8 cellular contexts compared by ENCODE assay signal in the genomic region with DNA sequence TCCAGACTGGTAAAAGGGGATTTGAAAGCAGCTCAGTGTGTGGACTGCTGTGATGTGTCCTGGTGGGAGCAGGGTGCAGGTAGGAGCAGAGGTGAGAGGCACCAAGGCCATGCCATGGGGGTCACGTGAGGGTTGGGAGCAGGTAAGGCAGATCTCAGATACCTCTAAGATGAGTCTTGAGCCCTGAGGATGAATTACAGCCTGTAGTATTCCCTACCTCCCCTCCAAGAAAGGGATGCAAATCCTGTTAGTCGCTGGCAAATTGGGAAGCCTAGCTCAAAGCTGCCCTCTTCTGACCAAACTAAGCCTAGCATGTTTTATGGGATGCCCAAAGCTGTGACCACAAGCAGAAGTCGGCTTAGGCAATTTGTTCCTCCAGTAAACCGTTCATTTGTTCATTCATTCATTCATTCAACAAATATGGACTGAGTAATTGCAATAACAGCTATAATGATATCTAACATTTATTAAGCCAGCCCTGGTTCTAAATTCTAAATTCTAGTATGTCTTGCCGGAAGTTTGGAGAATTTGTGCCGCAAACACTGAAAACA. TPM values are rescaled to one million over a fixed set of nuclear protein-coding genes. Genes with fewer than 3 reads are reported as not detected.
DNase-seq lines count a peak whose midpoint lies in the region; ATAC-seq and TF ChIP-seq lines count a peak whose summit lies in the region.

No MANE protein-coding gene starts in this region.

- peak overlapping the region in 2 of 3 donors; percentile 12 to 90 for H3K27ac Mint-ChIP-seq in CD4-positive, CD25-positive, alpha-beta regulatory T cell
- peak overlapping the region; percentile 73 to 85 (median 74) for H3K27ac Mint-ChIP-seq in H9
- H3K27ac Mint-ChIP-seq in memory B cell: no peak overlapping the region

- H3K27me3 ChIP-seq in CD4-positive, CD25-positive, alpha-beta regulatory T cell (ENCODE audit: control insufficient read depth, insufficient read depth, low read length): no peaks in the 10 kb centered on the region
- no peaks in the 10 kb centered on the region for H3K27me3 ChIP-seq in H9 (ENCODE audit: insufficient read depth, low read length)
- no peaks in the 10 kb centered on the region for H3K27me3 ChIP-seq in effector memory CD4-positive, alpha-beta T cell (replicated peaks; ENCODE audit: control insufficient read depth, insufficient read depth, low read length, poor library complexity, severe bottlenecking)
- H3K27me3 ChIP-seq in thoracic aorta (replicated peaks; ENCODE audit: insufficient read depth): no peaks in the 10 kb centered on the region

- no peak overlapping the region for H2AK5ac ChIP-seq in H9 (ENCODE audit: insufficient read length, low read length)

- peaks cover 24% of the 10 kb centered on the region for H3K27me3 Mint-ChIP-seq in CD4-positive, CD25-positive, alpha-beta regulatory T cell
- H3K27me3 Mint-ChIP-seq in H9 (ENCODE audit: low read depth): peaks cover 10% of the 10 kb centered on the region
- peaks cover 9% of the 10 kb centered on the region for H3K27me3 Mint-ChIP-seq in memory B cell

- no peak overlapping the region for H3K23ac ChIP-seq in H9 (ENCODE audit: insufficient read length, low read depth, low read length)

- no peak overlapping the region for H4K8ac ChIP-seq in H9 (replicated peaks; ENCODE audit: insufficient read length, low read depth, low read length)

- peaks cover 7% of the 10 kb centered on the region; the same call in 1 of the 2 replicates for H3K79me2 ChIP-seq in H9 (ENCODE audit: insufficient read depth, low read length)

- no peak overlapping the region for H3K14ac ChIP-seq in H9 (ENCODE audit: insufficient read depth, low read length)

- H2BK15ac ChIP-seq in H9 (ENCODE audit: low read depth, low read length): no peak overlapping the region

- no peaks in the 10 kb centered on the region for H3K9me3 ChIP-seq in CD4-positive, CD25-positive, alpha-beta regulatory T cell (ENCODE audit: control insufficient read depth in 2 of 2, low read length in 2 of 2)
- H3K9me3 ChIP-seq in H9 (ENCODE audit: control insufficient read depth, low read depth, low read length): no peaks in the 10 kb centered on the region
- H3K9me3 ChIP-seq in effector memory CD4-positive, alpha-beta T cell (ENCODE audit: control insufficient read depth, low read length): no peaks in the 10 kb centered on the region
- H3K9me3 ChIP-seq in thoracic aorta: no peaks in the 10 kb centered on the region

- no peak overlapping the region for H3K9ac ChIP-seq in H9 (ENCODE audit: extremely low read depth, insufficient read length, low read length)

- H3K9me3 Mint-ChIP-seq in CD4-positive, CD25-positive, alpha-beta regulatory T cell: no peaks in the 10 kb centered on the region
- peaks cover 0 to 5% of the 10 kb centered on the region in 2 experiments; a peak in 2 of 5 replicates for H3K9me3 Mint-ChIP-seq in H9
- no peaks in the 10 kb centered on the region for H3K9me3 Mint-ChIP-seq in memory B cell

- no peak overlapping the region for H2BK20ac ChIP-seq in H9 (ENCODE audit: low read depth, low read length, poor library complexity, severe bottlenecking)

- no peak overlapping the region for H2BK5ac ChIP-seq in H9 (ENCODE audit: insufficient read length, low read length)

- no peak overlapping the region for H3K27ac ChIP-seq in CD4-positive, CD25-positive, alpha-beta regulatory T cell (ENCODE audit: insufficient read depth, low read length, poor library complexity, severe bottlenecking)
- H3K27ac ChIP-seq in H9 (ENCODE audit: insufficient read length, low read depth, low read length) (no peak overlapping the region), thoracic aorta (no peak overlapping the region)
- no peak overlapping the region for H3K27ac ChIP-seq in effector memory CD4-positive, alpha-beta T cell (ENCODE audit: insufficient read depth, low read length, poor library complexity, severe bottlenecking)

- no peak overlapping the region for H3K56ac ChIP-seq in H9 (ENCODE audit: insufficient read length, low read depth, low read length)

- no peak overlapping the region for H2BK12ac ChIP-seq in H9 (ENCODE audit: insufficient read length, low read depth, low read length)

- no peak for ATAC-seq in CD4-positive, CD25-positive, alpha-beta regulatory T cell (ENCODE audit: low read depth in 2 of 2)
- ATAC-seq in memory B cell (ENCODE audit: low read depth) (peak; percentile 7), thoracic aorta (ENCODE audit: insufficient number of reproducible peaks, low FRiP score, low read depth) (peak; percentile 14), HG03469 (IDR thresholded peaks at IDR 0.05; ENCODE audit: unreplicated experiment) (no peak)

- H3K18ac ChIP-seq in H9 (ENCODE audit: insufficient read length, low read depth, low read length): peak overlapping the region; percentile 46

- no peak overlapping the region for H3T11ph ChIP-seq in H9 (ENCODE audit: low read length)

- no peaks in the 10 kb centered on the region for H3K79me1 ChIP-seq in H9 (ENCODE audit: insufficient read depth, low read depth, low read length, poor library complexity, severe bottlenecking)

- H3K4me3 ChIP-seq in CD4-positive, CD25-positive, alpha-beta regulatory T cell (ENCODE audit: low read depth, low read length): no peak overlapping the region
- no peak overlapping the region for H3K4me3 ChIP-seq in effector memory CD4-positive, alpha-beta T cell (ENCODE audit: insufficient read depth, low read depth, low read length, poor library complexity, severe bottlenecking)
- no peak overlapping the region for H3K4me3 ChIP-seq in thoracic aorta

- DNase-seq in CD4-positive, CD25-positive, alpha-beta regulatory T cell: peak; percentile 34 to 65 (median 57)
- peak; percentile 83 for DNase-seq in H9
- peak; percentile 73 for DNase-seq in NCI-H510A treated with DMSO at 0.1 percent for 48 hours (lab: John Stamatoyannopoulos, UW)
- DNase-seq in activated CD4-positive, alpha-beta T cell treated with anti-CD3 and anti-CD28 coated beads for 48 hours: peak; percentile 61
- DNase-seq in effector memory CD4-positive, alpha-beta T cell: peak in 2 of 3 donors; percentile 20 to 41
- peak; percentile 70 to 76 for DNase-seq in memory B cell (ENCODE audit: low spot score in 2 of 2)
- no peak for DNase-seq in thoracic aorta (ENCODE audit: low spot score)

- no peak overlapping the region for H2AFZ ChIP-seq in H9 (ENCODE audit: low read length)

- peaks cover 6% of the 10 kb centered on the region for H3K23me2 ChIP-seq in H9 (ENCODE audit: insufficient read length, low read depth, low read length, poor library complexity, severe bottlenecking)

- no peak overlapping the region for H4K5ac ChIP-seq in H9 (ENCODE audit: insufficient read length, low read depth, low read length)

- H3K36me3 ChIP-seq in CD4-positive, CD25-positive, alpha-beta regulatory T cell (ENCODE audit: control insufficient read depth, insufficient read depth, low read length): no peaks in the 10 kb centered on the region
- H3K36me3 ChIP-seq in effector memory CD4-positive, alpha-beta T cell (ENCODE audit: control insufficient read depth, insufficient read depth, low read length): no peaks in the 10 kb centered on the region
- no peaks in the 10 kb centered on the region for H3K36me3 ChIP-seq in thoracic aorta

- H2BK120ac ChIP-seq in H9 (ENCODE audit: low read depth, low read length, poor library complexity, severe bottlenecking): no peak overlapping the region

- WGBS in H9 (ENCODE audit: extremely low coverage, insufficient read length, low lambda C conversion rate): no CpG with 5 or more reads among the region's 6 CpGs

- TF ChIP-seq CTCF in H9 (conservative IDR thresholded peaks at IDR 0.05): peak; percentile 91
- peak; percentile 67 for TF ChIP-seq CTCF in thoracic aorta (IDR thresholded peaks at IDR 0.05)

- peaks cover 23% of the 10 kb centered on the region for H3K4me1 ChIP-seq in CD4-positive, CD25-positive, alpha-beta regulatory T cell (ENCODE audit: control insufficient read depth, insufficient read depth, low read length, poor library complexity, severe bottlenecking)
- peaks cover 3% of the 10 kb centered on the region; the same call in 1 of the 2 replicates for H3K4me1 ChIP-seq in H9 (ENCODE audit: insufficient read depth, low read length)
- H3K4me1 ChIP-seq in effector memory CD4-positive, alpha-beta T cell (ENCODE audit: control insufficient read depth, insufficient read depth, low read length, poor library complexity, severe bottlenecking): peaks cover 10% of the 10 kb centered on the region
- peaks cover 0 to 7% of the 10 kb centered on the region in 2 donors for H3K4me1 ChIP-seq in thoracic aorta (ENCODE audit: control insufficient read depth in 1 of 2, low read depth in 2 of 2)

- H3K36me3 Mint-ChIP-seq in CD4-positive, CD25-positive, alpha-beta regulatory T cell: peaks cover 10% of the 10 kb centered on the region
- H3K36me3 Mint-ChIP-seq in H9 (ENCODE audit: insufficient read depth in 1 of 3, low read depth in 3 of 3) (peaks cover 0 to 7% (median 6%) of the 10 kb centered on the region in 3 experiments; a peak in 6 of 7 replicates), memory B cell (peaks cover 4% of the 10 kb centered on the region)

- no peak overlapping the region for H3K4ac ChIP-seq in H9 (ENCODE audit: low read depth, low read length)

- peak overlapping the region in 3 of 4 donors; percentile 48 to 64 (median 55) for H3K4me3 Mint-ChIP-seq in CD4-positive, CD25-positive, alpha-beta regulatory T cell
- H3K4me3 Mint-ChIP-seq in H9: peak overlapping the region in 1 of 2 experiments; percentile 8; a peak in 1 of 5 replicates
- no peak overlapping the region for H3K4me3 Mint-ChIP-seq in memory B cell

- H4K91ac ChIP-seq in H9 (ENCODE audit: insufficient read length, low read depth, low read length): no peak overlapping the region

- no peak overlapping the region for H3K4me2 ChIP-seq in H9 (ENCODE audit: insufficient read depth, insufficient read length, low read length)

- H4K20me1 ChIP-seq in H9 (ENCODE audit: control insufficient read depth, insufficient read depth, insufficient read length): no peaks in the 10 kb centered on the region

- H3K4me1 Mint-ChIP-seq in CD4-positive, CD25-positive, alpha-beta regulatory T cell: peaks cover 7 to 45% (median 24%) of the 10 kb centered on the region in 4 donors
- peaks cover 23 to 27% of the 10 kb centered on the region in 2 experiments for H3K4me1 Mint-ChIP-seq in H9
- peaks cover 20% of the 10 kb centered on the region for H3K4me1 Mint-ChIP-seq in memory B cell

RNA-seq across cellular contexts. Expression of a gene that starts 3.9 kb away (rescaled TPM):
- 9.9 TPM for total RNA-seq in CD4-positive, CD25-positive, alpha-beta regulatory T cell
- 10 to 100 TPM; 13.2 to 41.3 (median 25.4) TPM for polyA plus RNA-seq in CD4-positive, CD25-positive, alpha-beta regulatory T cell
- total RNA-seq in H9 (2021): 15.4 and 15.5 TPM in 2 replicates
- 1 to 10 TPM in 1 of 2 donors, under 1 TPM in 1; 0.78 to 1.5 TPM for total RNA-seq in thoracic aorta

RNA-seq across cellular contexts. Expression of a gene that starts 31.3 kb away (rescaled TPM):
- not detected for total RNA-seq in CD4-positive, CD25-positive, alpha-beta regulatory T cell
- under 1 TPM in 1 of 4 donors, not detected in 3; 0.06 TPM for polyA plus RNA-seq in CD4-positive, CD25-positive, alpha-beta regulatory T cell
- 0.96 and 1.0 TPM in 2 replicates for total RNA-seq in H9 (2021)
- not detected for total RNA-seq in thoracic aorta

Comparison
In these comparisons a context has a peak if more than half of its experiments do, and no peak if none do; other contexts are left out.
1. ATAC-seq: peak in memory B cell (single experiment) and thoracic aorta (single experiment); none in CD4-positive, CD25-positive, alpha-beta regulatory T cell (0 of 2) and HG03469 (single experiment).